In genomic region chr3:37993811-37994638, GRCh38 we compare ENCODE assay signal across 9 cellular contexts. TPM values are rescaled to one million over a fixed set of nuclear protein-coding genes. Genes with fewer than 3 reads are reported as not detected.
DNase-seq lines count a peak whose midpoint lies in the region; ATAC-seq, FAIRE-seq and TF ChIP-seq lines count a peak whose summit lies in the region.
"Had no signal": no experiment of that assay in that cellular context is flagged by ENCODE, and none has a peak within 500 bp of the region (broad histone marks: within the 10 kb centered on the region; RNA-seq: fewer than 3 reads in every experiment).

No MANE protein-coding gene starts in this region.

- ATAC-seq in HG03095 (IDR thresholded peaks at IDR 0.05; ENCODE audit: unreplicated experiment), result peak; percentile 54
- peak; percentile 17 to 71 (median 62) for ATAC-seq in heart left ventricle

- peak in 1 of 2 donors; percentile 45 for TF ChIP-seq POLR2A in heart left ventricle (IDR thresholded peaks at IDR 0.05)
- no peak for TF ChIP-seq POLR2A in prostate gland (IDR thresholded peaks at IDR 0.05)

- H3K9me3 Mint-ChIP-seq in activated naive CD8-positive, alpha-beta T cell (ENCODE audit: low read depth), result peaks cover 3% of the 10 kb centered on the region

- H3K27ac ChIP-seq in heart left ventricle, result peak overlapping the region; percentile 44 to 94 (median 81)
- peak overlapping the region; percentile 81 to 86 for H3K27ac ChIP-seq in prostate gland
- H3K27ac ChIP-seq: 22Rv1 had no signal

- H3K36me3 Mint-ChIP-seq in activated naive CD8-positive, alpha-beta T cell, result peaks cover 10% of the 10 kb centered on the region

- H3K27ac Mint-ChIP-seq in activated naive CD8-positive, alpha-beta T cell, result peak overlapping the region; percentile 98

- WGBS in heart left ventricle, 4 donors, result 11 to 20% (median 15%) methylated on average over 37 to 49 of the region's 49 CpGs
- WGBS in prostate gland, result under 1% methylated on average over 49 of the region's 49 CpGs

- H3K4me1 Mint-ChIP-seq in activated naive CD8-positive, alpha-beta T cell (ENCODE audit: low read depth), result peaks cover 48% of the 10 kb centered on the region

- H3K36me3 ChIP-seq in heart left ventricle, result no peaks in the 10 kb centered on the region
- H3K36me3 ChIP-seq in prostate gland, result no peaks in the 10 kb centered on the region

- intact Hi-C loops in heart left ventricle (cut with DNase I) (loop anchor here in 1 of 10 donors (2.0 kb wide), 1 partner anchor 139 kb away; no protein-coding TSS in a partner anchor), prostate gland (cut with DNase I) (no loop called here)

- H3K4me1 ChIP-seq in heart left ventricle (peaks cover 0 to 45% (median 20%) of the 10 kb centered on the region in 12 donors), prostate gland (replicated peaks) (peaks cover 2% of the 10 kb centered on the region)

- no peaks in the 10 kb centered on the region for H3K9me3 ChIP-seq in heart left ventricle
- no peaks in the 10 kb centered on the region for H3K9me3 ChIP-seq in prostate gland

- TF ChIP-seq CTCF in heart left ventricle (IDR thresholded peaks at IDR 0.05) (peak in 5 of 12 donors; percentile 5 to 30 (median 23)), prostate gland (IDR thresholded peaks at IDR 0.05) (peak in 1 of 4 experiments; percentile 15)

- peak; percentile 37 for FAIRE-seq in urothelium cell line (lab: Jason Lieb, UNC)

- peak; percentile 13 for DNase-seq in DMS153 treated with DMSO at 0.1 percent for 48 hours (lab: John Stamatoyannopoulos, UW; ENCODE audit: unreplicated experiment)
- no peak for DNase-seq in DMS153 (lab: John Stamatoyannopoulos, UW)
- DNase-seq in SK-MEL-5 (ENCODE audit: low read depth, low spot score), result peak; percentile 80
- peak; percentile 82 to 91 (median 87) for DNase-seq in heart left ventricle
- peak; percentile 61 for DNase-seq in prostate gland (ENCODE audit: low spot score)
- DNase-seq in urothelium cell line (ENCODE audit: low spot score), result no peak

- in situ Hi-C loops in SK-MEL-5 (cut with HindIII; ENCODE audit: low pct_unique_long_range_greater_than_20kb, low sequenced_read_pairs), result no loop called here

- H3K27me3 ChIP-seq in heart left ventricle (no peaks in the 10 kb centered on the region), prostate gland (replicated peaks; ENCODE audit: insufficient read depth) (no peaks in the 10 kb centered on the region)

- peak overlapping the region; percentile 95 for H3K4me3 Mint-ChIP-seq in activated naive CD8-positive, alpha-beta T cell

- H3K4me3 ChIP-seq in heart left ventricle, result peak overlapping the region; percentile 29 to 69 (median 65)
- H3K4me3 ChIP-seq in prostate gland, result peak overlapping the region; percentile 44 to 50

- H3K27me3 Mint-ChIP-seq in activated naive CD8-positive, alpha-beta T cell, result no peaks in the 10 kb centered on the region

RNA-seq across cellular contexts. Expression of gene VILL, which starts 3.4 kb away (rescaled TPM):
- total RNA-seq in SK-MEL-5 (2014; rRNA removed; shearing (Covaris generic)), result 3.6 and 3.7 TPM in 2 replicates
- polyA plus RNA-seq in SK-MEL-5 (2015; cell fraction: cytosol; rRNA removed), result 2.5 and 4.4 TPM in 2 replicates
- 40.4 and 50.6 TPM in 2 replicates for polyA plus RNA-seq in SK-MEL-5 (2015; cell fraction: nucleus; rRNA removed)
- total RNA-seq in heart left ventricle (1 to 10 TPM; 1.1 to 6.3 (median 2.6) TPM), prostate gland (10 to 100 TPM; 29.1 to 29.3 TPM)
- polyA plus RNA-seq in heart left ventricle, result 1 to 10 TPM; 2.7 to 3.4 TPM

RNA-seq across cellular contexts. Expression of gene PLCD1, which starts 35.4 kb away (rescaled TPM):
- total RNA-seq in SK-MEL-5 (2014; rRNA removed; shearing (Covaris generic)), result 7.0 and 8.8 TPM in 2 replicates
- 7.0 and 7.4 TPM in 2 replicates for polyA plus RNA-seq in SK-MEL-5 (2015; cell fraction: cytosol; rRNA removed)
- polyA plus RNA-seq in SK-MEL-5 (2015; cell fraction: nucleus; rRNA removed), result 21.1 and 25.1 TPM in 2 replicates
- 10 to 100 TPM in 7 of 9 donors, 1 to 10 TPM in 2; 8.1 to 14.9 (median 12.4) TPM for total RNA-seq in heart left ventricle
- 10 to 100 TPM in 1 of 2 donors, 1 to 10 TPM in 1; 9.5 to 10.6 TPM for polyA plus RNA-seq in heart left ventricle
- 100 to 1,000 TPM in 1 of 2 donors, 10 to 100 TPM in 1; 29.7 to 176 TPM for total RNA-seq in prostate gland

RNA-seq across cellular contexts. Expression of gene DLEC1, which starts 45.0 kb away (rescaled TPM):
- not detected in 2 replicates for total RNA-seq in SK-MEL-5 (2014; rRNA removed; shearing (Covaris generic))
- polyA plus RNA-seq in SK-MEL-5 (2015; cell fraction: cytosol; rRNA removed), result not detected in 2 replicates
- polyA plus RNA-seq in SK-MEL-5 (2015; cell fraction: nucleus; rRNA removed), result 0.26 TPM in 1 of 2 replicates, not detected in the other
- total RNA-seq in heart left ventricle (1 to 10 TPM in 1 of 9 donors, under 1 TPM in 7, not detected in 1; 0.07 to 1.3 (median 0.16) TPM), prostate gland (10 to 100 TPM in 1 of 2 donors, under 1 TPM in 1; 0.32 to 13.1 TPM)
- polyA plus RNA-seq in heart left ventricle, result under 1 TPM; 0.06 to 0.61 TPM

Comparison
In these comparisons a context has a peak if more than half of its experiments do, and no peak if none do; other contexts are left out.
1. DNase-seq: peak in DMS153 treated with DMSO at 0.1 percent for 48 hours (single experiment), SK-MEL-5 (single experiment), heart left ventricle (5 of 5) and prostate gland (single experiment); none in DMS153 (single experiment) and urothelium cell line (single experiment).